Comparison of ENCODE assay signal across 37 cellular contexts in genomic region chr7:98913026-98913425, GRCh38. TPM values are rescaled to one million over a fixed set of nuclear protein-coding genes. Genes with fewer than 3 reads are reported as not detected.
"Had no signal": no experiment of that assay in that cellular context is flagged by ENCODE, and none has a peak within 500 bp of the region (broad histone marks: within the 10 kb centered on the region; RNA-seq: fewer than 3 reads in every experiment).

No MANE protein-coding gene starts in this region.

- DNase-seq: activated CD4-positive, alpha-beta memory T cell treated with anti-CD3 and anti-CD28 coated beads for 36 hours; activated CD4-positive, alpha-beta T cell treated with anti-CD3 and anti-CD28 coated beads, Interleukin-2, amount 10 ng/mL, durations not matched to agents 24 days and 14 days; activated CD4-positive, CD25-positive, alpha-beta regulatory T cell treated with anti-CD3 and anti-CD28 coated beads, Interleukin-2, amount 50 U/mL, for 72 hours; activated CD8-positive, alpha-beta memory T cell treated with anti-CD3 and anti-CD28 coated beads, Interleukin-2, amount 50 U/mL, for 4 hours; activated effector memory CD4-positive, alpha-beta T cell treated with anti-CD3 and anti-CD28 coated beads, Interleukin-2, amount 50 U/mL, for 16 hours; activated naive CD4-positive, alpha-beta T cell treated with anti-CD3 and anti-CD28 coated beads for 36 hours; activated naive CD8-positive, alpha-beta T cell treated with anti-CD3 and anti-CD28 coated beads for 36 hours; activated T-cell treated with anti-CD3 and anti-CD28 coated beads, Interleukin-2, amount 50 U/mL, for 1 hour; aorta; body of pancreas; cortex of kidney; effector memory CD8-positive, alpha-beta T cell; head of caudate nucleus; hippocampal formation; left cardiac atrium; mammary epithelial cell; naive B cell; nephron progenitor cell; pancreas; psoas muscle; sigmoid colon; stimulated activated CD4-positive, alpha-beta T cell treated with anti-CD3 and anti-CD28 coated beads, Interleukin-1b, Interleukin-23, amount 100 ng/mL, for 48 hours; stimulated activated CD4-positive, alpha-beta T cell treated with anti-CD3 and anti-CD28 coated beads, Interleukin-4, amount 100 ng/mL, for 4 hours; stimulated activated CD8-positive, alpha-beta memory T cell treated with anti-CD3 and anti-CD28 coated beads, Interleukin-4, amount 100 ng/mL, for 48 hours; stomach; T-helper 17 cell; T1000; tibial artery; WERI-Rb-1 had no signal

- H3K4me3 ChIP-seq: adrenal gland, body of pancreas, pancreas, psoas muscle, sigmoid colon, smooth muscle cell, stomach, tibial artery had no signal

- H3K27me3 Mint-ChIP-seq: activated CD4-positive, alpha-beta memory T cell treated with anti-CD3 and anti-CD28 coated beads for 36 hours; activated CD4-positive, alpha-beta T cell treated with anti-CD3 and anti-CD28 coated beads, Interleukin-2, amount 10 ng/mL, durations not matched to agents 24 days and 14 days; activated naive CD8-positive, alpha-beta T cell treated with anti-CD3 and anti-CD28 coated beads for 36 hours; effector memory CD8-positive, alpha-beta T cell; naive B cell; stimulated activated memory B cell treated with anti-CD40 and anti-IgM and Interleukin-4, amounts not matched to agents 10 μg/mL and 1 μg/mL and 100 μg/mL, for 72 hours; T-helper 17 cell had no signal

- H3K9me3 ChIP-seq: adrenal gland, body of pancreas, neutrophil, pancreas, psoas muscle, sigmoid colon, stomach, tibial artery had no signal

- H3K27ac ChIP-seq: adrenal gland, body of pancreas, neutrophil, pancreas, psoas muscle, sigmoid colon, stomach, tibial artery, WERI-Rb-1 had no signal

- H3K4me1 ChIP-seq: adrenal gland, body of pancreas, pancreas, sigmoid colon, stomach, tibial artery had no signal

- H3K27ac Mint-ChIP-seq: activated CD4-positive, alpha-beta memory T cell treated with anti-CD3 and anti-CD28 coated beads for 36 hours; activated CD4-positive, alpha-beta T cell treated with anti-CD3 and anti-CD28 coated beads, Interleukin-2, amount 10 ng/mL, durations not matched to agents 24 days and 14 days; activated naive CD4-positive, alpha-beta T cell treated with anti-CD3 and anti-CD28 coated beads for 36 hours; activated naive CD8-positive, alpha-beta T cell treated with anti-CD3 and anti-CD28 coated beads for 36 hours; activated T-helper 1 cell treated with anti-CD3 and anti-CD28 coated beads, Interleukin-12 subunit alpha, Interleukin-12 subunit beta, Interleukin-2, Interleukin-4 antibody, amounts not matched to agents 30 ng/mL and 10 ng/mL and 1 ng/mL, durations not matched to agents 14 hours and 24 hours and 36 hours; stimulated activated memory B cell treated with anti-CD40 and anti-IgM and Interleukin-4, amounts not matched to agents 10 μg/mL and 1 μg/mL and 100 μg/mL, for 72 hours had no signal

- H3K4me1 Mint-ChIP-seq: activated CD4-positive, alpha-beta T cell treated with anti-CD3 and anti-CD28 coated beads, Interleukin-2, amount 10 ng/mL, durations not matched to agents 24 days and 14 days; activated naive CD8-positive, alpha-beta T cell treated with anti-CD3 and anti-CD28 coated beads for 36 hours; nephron progenitor cell; stimulated activated memory B cell treated with anti-CD40 and anti-IgM and Interleukin-4, amounts not matched to agents 10 μg/mL and 1 μg/mL and 100 μg/mL, for 72 hours had no signal

- H3K4me2 ChIP-seq: smooth muscle cell had no signal

- ATAC-seq: body of pancreas; effector memory CD8-positive, alpha-beta T cell; left cardiac atrium; pancreas; psoas muscle; stimulated activated memory B cell treated with anti-CD40 and anti-IgM and Interleukin-4, amounts not matched to agents 10 μg/mL and 1 μg/mL and 100 μg/mL, for 72 hours; T-helper 17 cell had no signal

- H3K27me3 ChIP-seq: adrenal gland, body of pancreas, neutrophil, pancreas, sigmoid colon, stomach, tibial artery had no signal

- H3K9me3 Mint-ChIP-seq: activated CD4-positive, alpha-beta memory T cell treated with anti-CD3 and anti-CD28 coated beads for 36 hours; activated CD4-positive, alpha-beta T cell treated with anti-CD3 and anti-CD28 coated beads, Interleukin-2, amount 10 ng/mL, durations not matched to agents 24 days and 14 days; activated naive CD4-positive, alpha-beta T cell treated with anti-CD3 and anti-CD28 coated beads for 36 hours; activated naive CD8-positive, alpha-beta T cell treated with anti-CD3 and anti-CD28 coated beads for 36 hours; activated T-helper 1 cell treated with anti-CD3 and anti-CD28 coated beads, Interleukin-12 subunit alpha, Interleukin-12 subunit beta, Interleukin-2, Interleukin-4 antibody, amounts not matched to agents 30 ng/mL and 10 ng/mL and 1 ng/mL, durations not matched to agents 14 hours and 24 hours and 36 hours; effector memory CD8-positive, alpha-beta T cell; naive B cell; nephron progenitor cell; stimulated activated memory B cell treated with anti-CD40 and anti-IgM and Interleukin-4, amounts not matched to agents 10 μg/mL and 1 μg/mL and 100 μg/mL, for 72 hours had no signal

- H3K4me3 Mint-ChIP-seq: activated CD4-positive, alpha-beta memory T cell treated with anti-CD3 and anti-CD28 coated beads for 36 hours; activated CD4-positive, alpha-beta T cell treated with anti-CD3 and anti-CD28 coated beads, Interleukin-2, amount 10 ng/mL, durations not matched to agents 24 days and 14 days; activated naive CD4-positive, alpha-beta T cell treated with anti-CD3 and anti-CD28 coated beads for 36 hours; activated naive CD8-positive, alpha-beta T cell treated with anti-CD3 and anti-CD28 coated beads for 36 hours; activated T-helper 1 cell treated with anti-CD3 and anti-CD28 coated beads, Interleukin-12 subunit alpha, Interleukin-12 subunit beta, Interleukin-2, Interleukin-4 antibody, amounts not matched to agents 30 ng/mL and 10 ng/mL and 1 ng/mL, durations not matched to agents 14 hours and 24 hours and 36 hours; effector memory CD8-positive, alpha-beta T cell; naive B cell; nephron progenitor cell; stimulated activated memory B cell treated with anti-CD40 and anti-IgM and Interleukin-4, amounts not matched to agents 10 μg/mL and 1 μg/mL and 100 μg/mL, for 72 hours; T-helper 17 cell had no signal

RNA-seq across cellular contexts. Expression of gene TMEM130, which starts 43.2 kb away (rescaled TPM):
- total RNA-seq: activated CD4-positive, alpha-beta memory T cell treated with anti-CD3 and anti-CD28 coated beads for 36 hours; activated CD4-positive, alpha-beta T cell treated with anti-CD3 and anti-CD28 coated beads, Interleukin-2, amount 10 ng/mL, durations not matched to agents 24 days and 14 days; activated CD8-positive, alpha-beta memory T cell treated with anti-CD3 and anti-CD28 coated beads for 36 hours; activated naive CD8-positive, alpha-beta T cell treated with anti-CD3 and anti-CD28 coated beads for 36 hours; liver; mammary epithelial cell; psoas muscle had no signal
- polyA plus RNA-seq: keratinocyte, liver, mammary epithelial cell had no signal
